Comparison of ENCODE assay signal across 13 cellular contexts in the genomic region with DNA sequence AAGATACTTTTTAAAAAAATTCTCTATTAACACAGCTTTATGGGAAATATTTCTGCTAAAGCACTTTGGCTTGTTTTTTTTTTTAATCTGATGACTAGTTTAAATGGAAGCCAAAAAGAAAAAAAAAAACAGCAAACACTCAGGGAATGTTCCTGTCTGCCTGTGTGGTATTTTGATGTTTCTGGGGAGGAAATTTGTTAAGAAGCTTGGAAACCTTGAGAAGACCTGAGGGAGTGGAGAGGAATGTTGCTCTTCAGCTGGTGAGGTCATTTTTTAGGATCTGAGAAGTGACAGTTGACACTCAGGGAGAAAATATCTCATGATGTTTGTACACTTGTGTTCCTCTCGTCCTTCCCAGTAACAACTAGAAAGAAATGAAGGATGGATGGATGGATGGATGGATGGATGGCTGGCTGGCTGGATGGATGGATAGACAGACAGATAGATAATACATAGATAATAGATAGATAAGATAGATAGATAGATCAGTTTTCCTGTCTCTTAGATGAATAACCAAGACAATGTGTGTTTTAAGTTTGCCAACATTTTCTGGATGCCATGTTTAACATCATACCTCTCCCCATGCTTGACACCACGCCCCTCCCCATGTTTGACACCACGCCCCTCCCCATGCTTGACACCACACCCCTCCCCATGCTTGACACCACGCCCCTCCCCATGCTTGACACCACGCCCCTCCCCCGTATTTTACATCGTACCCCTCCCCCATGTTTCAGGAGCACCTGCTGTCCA.
DNase-seq lines count a peak whose midpoint lies in the region; ATAC-seq and TF ChIP-seq lines count a peak whose summit lies in the region.
"Had no signal": no experiment of that assay in that cellular context is flagged by ENCODE, and none has a peak within 500 bp of the region (broad histone marks: within the 10 kb centered on the region; RNA-seq: fewer than 3 reads in every experiment).

No MANE protein-coding gene starts in this region.

- no peak overlapping the region for H3K27ac ChIP-seq in foreskin keratinocyte
- H3K27ac ChIP-seq: KMS-11 had no signal

- in situ Hi-C loops in G401 (cut with HindIII; ENCODE audit: low sequenced_read_pairs) = no loop called here

- H3K27ac Mint-ChIP-seq in stimulated activated memory B cell treated with anti-CD40 and anti-IgM and Interleukin-4, amounts not matched to agents 10 μg/mL and 1 μg/mL and 100 μg/mL, for 72 hours = peak overlapping the region; percentile 25

- no peak for TF ChIP-seq CTCF in foreskin keratinocyte (conservative IDR thresholded peaks at IDR 0.05)

- H3K4me1 ChIP-seq in foreskin keratinocyte = peaks cover 36% of the 10 kb centered on the region

- peaks cover 25% of the 10 kb centered on the region for H3K4me1 Mint-ChIP-seq in stimulated activated memory B cell treated with anti-CD40 and anti-IgM and Interleukin-4, amounts not matched to agents 10 μg/mL and 1 μg/mL and 100 μg/mL, for 72 hours

- peak; percentile 85 for DNase-seq in GM04503 (ENCODE audit: low read depth)
- DNase-seq in amniotic epithelial cell (ENCODE audit: low read depth) = peak; percentile 96
- DNase-seq in foreskin keratinocyte = peak; percentile 91 to 95
- no peak for DNase-seq in NCI-H1105 (lab: John Stamatoyannopoulos, UW)
- no peak for DNase-seq in stimulated activated naive CD4-positive, alpha-beta T cell treated with Interleukin-2 at 50 U/mL for 16 hours (lab: John Stamatoyannopoulos, UW)
- DNase-seq in NCI-H146 (lab: John Stamatoyannopoulos, UW) = no peak
- DNase-seq in G401 (ENCODE audit: low spot score) = no peak
- DNase-seq: DND-41; midbrain; NCI-H524 treated with DMSO at 0.1 percent for 48 hours; stimulated activated CD4-positive, alpha-beta T cell treated with anti-CD3 and anti-CD28 coated beads, Interleukin-2, amount 100 ng/mL, for 48 hours had no signal

- H3K27me3 ChIP-seq in foreskin keratinocyte = no peaks in the 10 kb centered on the region

- H3K4me3 Mint-ChIP-seq in stimulated activated memory B cell treated with anti-CD40 and anti-IgM and Interleukin-4, amounts not matched to agents 10 μg/mL and 1 μg/mL and 100 μg/mL, for 72 hours = no peak overlapping the region

- peaks cover 9% of the 10 kb centered on the region for H3K36me3 Mint-ChIP-seq in stimulated activated memory B cell treated with anti-CD40 and anti-IgM and Interleukin-4, amounts not matched to agents 10 μg/mL and 1 μg/mL and 100 μg/mL, for 72 hours

- no peaks in the 10 kb centered on the region for H3K27me3 Mint-ChIP-seq in stimulated activated memory B cell treated with anti-CD40 and anti-IgM and Interleukin-4, amounts not matched to agents 10 μg/mL and 1 μg/mL and 100 μg/mL, for 72 hours

- no peaks in the 10 kb centered on the region for H3K9me3 Mint-ChIP-seq in stimulated activated memory B cell treated with anti-CD40 and anti-IgM and Interleukin-4, amounts not matched to agents 10 μg/mL and 1 μg/mL and 100 μg/mL, for 72 hours

- ATAC-seq in foreskin keratinocyte = peak; percentile 32
- no peak for ATAC-seq in stimulated activated memory B cell treated with anti-CD40 and anti-IgM and Interleukin-4, amounts not matched to agents 10 μg/mL and 1 μg/mL and 100 μg/mL, for 72 hours

Comparison
In these comparisons a context has a peak if more than half of its experiments do, and no peak if none do; other contexts are left out.
1. DNase-seq: peak in GM04503 (single experiment), amniotic epithelial cell (single experiment) and foreskin keratinocyte (2 of 2); none in NCI-H1105 (single experiment), stimulated activated naive CD4-positive, alpha-beta T cell treated with Interleukin-2 at 50 U/mL for 16 hours (single experiment), NCI-H146 (single experiment) and G401 (single experiment).